Comparison of ENCODE assay signal across 14 cellular contexts in the genomic region with DNA sequence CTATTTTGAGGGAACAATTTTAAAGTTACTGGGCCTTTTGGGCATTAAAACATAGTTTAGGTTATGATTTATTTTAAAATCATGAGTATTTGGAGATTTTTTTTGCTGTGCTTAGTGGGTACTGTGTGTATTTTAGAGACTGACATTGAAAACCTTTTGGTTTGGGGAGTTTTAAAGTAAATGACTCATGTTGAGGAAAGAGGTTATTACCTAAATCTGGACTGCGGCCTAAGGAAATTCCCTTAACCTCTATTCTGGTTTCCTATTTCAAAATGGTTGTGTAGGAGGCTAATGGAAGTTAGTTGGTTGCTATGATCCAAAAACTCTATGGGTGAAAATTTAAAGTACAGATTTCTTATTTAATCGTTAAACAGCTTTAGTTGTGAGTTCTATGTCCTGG. TPM values are rescaled to one million over a fixed set of nuclear protein-coding genes. Genes with fewer than 3 reads are reported as not detected.
A peak's percentile ranks its signal among the peaks of the same experiment; 100 is the strongest.
DNase-seq lines count a peak whose midpoint lies in the region; ATAC-seq and TF ChIP-seq lines count a peak whose summit lies in the region.
"Had no signal": no experiment of that assay in that cellular context is flagged by ENCODE, and none has a peak within 500 bp of the region (broad histone marks: within the 10 kb centered on the region; RNA-seq: fewer than 3 reads in every experiment).

No MANE protein-coding gene starts in this region.

- H3K4me3 ChIP-seq in mammary epithelial cell (replicated peaks in 1 of 3; ENCODE audit: insufficient read depth in 1 of 3, low read depth in 2 of 3, low read length in 3 of 3) (no peak overlapping the region), GM23338 (no peak overlapping the region)
- H3K4me3 ChIP-seq: esophagus squamous epithelium had no signal

- H3K36me3 ChIP-seq in mammary epithelial cell (ENCODE audit: insufficient read depth, low read length) (no peaks in the 10 kb centered on the region), GM23338 (ENCODE audit: insufficient read depth) (no peaks in the 10 kb centered on the region)
- H3K36me3 ChIP-seq: esophagus squamous epithelium had no signal

- no peak overlapping the region for H3K9ac ChIP-seq in mammary epithelial cell (ENCODE audit: insufficient read depth, low read length)

- no peaks in the 10 kb centered on the region for H4K20me1 ChIP-seq in mammary epithelial cell (ENCODE audit: insufficient read depth, low read length)
- no peaks in the 10 kb centered on the region for H4K20me1 ChIP-seq in GM23338 (replicated peaks; ENCODE audit: insufficient read depth)

- no peak overlapping the region for H3K27ac Mint-ChIP-seq in stimulated activated memory B cell treated with anti-CD40 and anti-IgM and Interleukin-4, amounts not matched to agents 10 μg/mL and 1 μg/mL and 100 μg/mL, for 72 hours
- H3K27ac Mint-ChIP-seq in WTC11 (no peak overlapping the region), GM23338 (no peak overlapping the region)
- H3K27ac Mint-ChIP-seq: activated CD4-positive, alpha-beta T cell treated with anti-CD3 and anti-CD28 coated beads for 36 hours; activated naive CD8-positive, alpha-beta T cell; IgD-negative memory B cell had no signal

- no peaks in the 10 kb centered on the region for H3K36me3 Mint-ChIP-seq in stimulated activated memory B cell treated with anti-CD40 and anti-IgM and Interleukin-4, amounts not matched to agents 10 μg/mL and 1 μg/mL and 100 μg/mL, for 72 hours
- no peaks in the 10 kb centered on the region for H3K36me3 Mint-ChIP-seq in activated T-cell treated with anti-CD3 and anti-CD28 coated beads, Interleukin-2, amount 50 U/mL, for 4 hours (ENCODE audit: insufficient read depth)
- H3K36me3 Mint-ChIP-seq in WTC11 (no peaks in the 10 kb centered on the region), GM23338 (ENCODE audit: low read depth) (no peaks in the 10 kb centered on the region)
- H3K36me3 Mint-ChIP-seq: IgD-negative memory B cell had no signal

- no TSS peak for BruUV-seq in mammary epithelial cell (replicated peaks; lab: Mats Ljungman, UMichigan)

- no peaks in the 10 kb centered on the region for H3K9me3 Mint-ChIP-seq in stimulated activated memory B cell treated with anti-CD40 and anti-IgM and Interleukin-4, amounts not matched to agents 10 μg/mL and 1 μg/mL and 100 μg/mL, for 72 hours
- no peaks in the 10 kb centered on the region for H3K9me3 Mint-ChIP-seq in activated T-cell treated with anti-CD3 and anti-CD28 coated beads, Interleukin-2, amount 50 U/mL, for 4 hours
- H3K9me3 Mint-ChIP-seq in WTC11 (0 out of 2 replicates have a peak, but pooled peaks cover 4% of the 10 kb centered on the region), GM23338 (no peaks in the 10 kb centered on the region)
- H3K9me3 Mint-ChIP-seq: IgD-negative memory B cell had no signal

- intact Hi-C loops in mammary epithelial cell (cut with micrococcal nuclease): no loop called here

- TF ChIP-seq CTCF in mammary epithelial cell (conservative IDR thresholded peaks at IDR 0.05 in 1 of 2, IDR thresholded peaks at IDR 0.05 in 1 of 2; ENCODE audit: extremely low read depth in 1 of 2, insufficient read depth in 1 of 2, low read depth in 1 of 2, low read length in 2 of 2) (no peak), WTC11 (IDR thresholded peaks at IDR 0.05) (no peak), GM23338 (conservative IDR thresholded peaks at IDR 0.05; ENCODE audit: low read depth in 2 of 2) (no peak)

- dilution Hi-C loops in mammary epithelial cell (cut with HindIII; ENCODE audit: low sequenced_read_pairs): no loop called here

- WGBS in mammary epithelial cell (ENCODE audit: low coverage, missing lambda C conversion rate): 32% methylated on average over 2 of the region's 2 CpGs

- no peaks in the 10 kb centered on the region for H3K4me1 ChIP-seq in mammary epithelial cell (ENCODE audit: insufficient read depth, low read length)
- no peaks in the 10 kb centered on the region for H3K4me1 ChIP-seq in GM23338 (ENCODE audit: insufficient read depth)
- H3K4me1 ChIP-seq: esophagus squamous epithelium had no signal

- peak; percentile 64 for DNase-seq in mammary epithelial cell
- no peak for DNase-seq in activated T-cell treated with anti-CD3 and anti-CD28 coated beads, Interleukin-2, amount 50 U/mL, for 4 hours
- DNase-seq in WTC11 (ENCODE audit: low spot score): no peak
- no peak for DNase-seq in GM23338 (ENCODE audit: low spot score)
- no peak for DNase-seq in NCI-H510A (lab: John Stamatoyannopoulos, UW)
- DNase-seq: activated CD4-positive, alpha-beta T cell treated with anti-CD3 and anti-CD28 coated beads for 36 hours; esophagus squamous epithelium; NCI-H2081; SIG-M5 had no signal

- ATAC-seq in GM18907 (IDR thresholded peaks at IDR 0.05; ENCODE audit: unreplicated experiment) (peak; percentile 82), HG02885 (IDR thresholded peaks at IDR 0.05; ENCODE audit: poor library complexity, unreplicated experiment) (peak; percentile 72), WTC11 (no peak), GM23338 (no peak)
- peak; percentile 45 for ATAC-seq in stimulated activated memory B cell treated with anti-CD40 and anti-IgM and Interleukin-4, amounts not matched to agents 10 μg/mL and 1 μg/mL and 100 μg/mL, for 72 hours
- no peak for ATAC-seq in activated T-cell treated with anti-CD3 and anti-CD28 coated beads, Interleukin-2, amount 50 U/mL, for 4 hours
- ATAC-seq: activated CD4-positive, alpha-beta T cell treated with anti-CD3 and anti-CD28 coated beads for 36 hours had no signal

- H3K9me3 ChIP-seq in mammary epithelial cell (replicated peaks; ENCODE audit: insufficient read depth, low read length): no peaks in the 10 kb centered on the region
- H3K9me3 ChIP-seq: esophagus squamous epithelium had no signal

- H3K9me2 ChIP-seq in GM23338 (ENCODE audit: insufficient read depth): no peaks in the 10 kb centered on the region

- in situ Hi-C loops in mammary epithelial cell (cut with MboI; ENCODE audit: low sequenced_read_pairs in 2 of 2): no loop called here

- H3K27ac ChIP-seq in mammary epithelial cell (ENCODE audit: insufficient read depth, low read depth, low read length) (no peak overlapping the region), GM23338 (ENCODE audit: low read depth) (no peak overlapping the region)
- H3K27ac ChIP-seq: esophagus squamous epithelium had no signal

- H3F3A ChIP-seq in GM23338 (replicated peaks; ENCODE audit: low read depth): no peaks in the 10 kb centered on the region

- no peak overlapping the region for H3K4me2 ChIP-seq in mammary epithelial cell (ENCODE audit: insufficient read depth, low read depth, low read length)
- no peak overlapping the region for H3K4me2 ChIP-seq in GM23338

- CTCF ChIA-PET in mammary epithelial cell (lab: Charles Lee; ENCODE audit: low non-redundant PET): no interaction called here
- CTCF ChIA-PET in WTC11 (lab: Charles Lee): no interaction called here

- H3K27me3 Mint-ChIP-seq in stimulated activated memory B cell treated with anti-CD40 and anti-IgM and Interleukin-4, amounts not matched to agents 10 μg/mL and 1 μg/mL and 100 μg/mL, for 72 hours: peaks cover 5% of the 10 kb centered on the region
- peaks cover 4% of the 10 kb centered on the region for H3K27me3 Mint-ChIP-seq in activated T-cell treated with anti-CD3 and anti-CD28 coated beads, Interleukin-2, amount 50 U/mL, for 4 hours (ENCODE audit: low read depth)
- H3K27me3 Mint-ChIP-seq in WTC11 (ENCODE audit: low read depth) (no peaks in the 10 kb centered on the region), GM23338 (ENCODE audit: insufficient read depth, low read depth, poor library complexity) (no peaks in the 10 kb centered on the region)
- H3K27me3 Mint-ChIP-seq: IgD-negative memory B cell had no signal

- H3K27me3 ChIP-seq in mammary epithelial cell (ENCODE audit: insufficient read depth, low read length): no peaks in the 10 kb centered on the region
- H3K27me3 ChIP-seq in GM23338 (ENCODE audit: insufficient read depth): no peaks in the 10 kb centered on the region
- H3K27me3 ChIP-seq: esophagus squamous epithelium had no signal

- H3K4me1 Mint-ChIP-seq in stimulated activated memory B cell treated with anti-CD40 and anti-IgM and Interleukin-4, amounts not matched to agents 10 μg/mL and 1 μg/mL and 100 μg/mL, for 72 hours: no peaks in the 10 kb centered on the region
- H3K4me1 Mint-ChIP-seq in activated T-cell treated with anti-CD3 and anti-CD28 coated beads, Interleukin-2, amount 50 U/mL, for 4 hours (ENCODE audit: low read depth): no peaks in the 10 kb centered on the region
- H3K4me1 Mint-ChIP-seq in WTC11: peaks cover 4% of the 10 kb centered on the region
- no peaks in the 10 kb centered on the region for H3K4me1 Mint-ChIP-seq in GM23338
- H3K4me1 Mint-ChIP-seq: activated CD4-positive, alpha-beta T cell treated with anti-CD3 and anti-CD28 coated beads for 36 hours had no signal

- POLR2A ChIA-PET in WTC11 (lab: Charles Lee): no interaction called here

- H3K79me2 ChIP-seq in mammary epithelial cell (ENCODE audit: insufficient read depth, low read length) (no peaks in the 10 kb centered on the region), GM23338 (replicated peaks; ENCODE audit: insufficient read depth) (no peaks in the 10 kb centered on the region)

- no peak overlapping the region for H3K4me3 Mint-ChIP-seq in stimulated activated memory B cell treated with anti-CD40 and anti-IgM and Interleukin-4, amounts not matched to agents 10 μg/mL and 1 μg/mL and 100 μg/mL, for 72 hours
- no peak overlapping the region for H3K4me3 Mint-ChIP-seq in activated T-cell treated with anti-CD3 and anti-CD28 coated beads, Interleukin-2, amount 50 U/mL, for 4 hours
- H3K4me3 Mint-ChIP-seq in WTC11 (no peak overlapping the region), GM23338 (no peak overlapping the region)
- H3K4me3 Mint-ChIP-seq: activated CD4-positive, alpha-beta T cell treated with anti-CD3 and anti-CD28 coated beads for 36 hours; activated naive CD8-positive, alpha-beta T cell; IgD-negative memory B cell had no signal

- H2AFZ ChIP-seq in mammary epithelial cell (ENCODE audit: low read depth, low read length) (peak overlapping the region; percentile 5), GM23338 (no peak overlapping the region)

TF ChIP-seq in WTC11, 78 proteins besides CTCF, POLR2A, EP300 and RAD21 (continues in another document):
- TF ChIP-seq EMX1 (CRISPR knock-in tag; IDR thresholded peaks at IDR 0.05) (no peak), NFATC4 (CRISPR knock-in tag; IDR thresholded peaks at IDR 0.05) (no peak), IRF2 (CRISPR knock-in tag; IDR thresholded peaks at IDR 0.05; ENCODE audit: borderline replicate concordance, low read depth) (no peak), ATF1 (CRISPR knock-in tag; IDR thresholded peaks at IDR 0.05) (no peak)

RNA-seq across cellular contexts. Expression of gene DPH6, which starts 57.3 kb away (rescaled TPM):
- total RNA-seq in mammary epithelial cell: 10 to 100 TPM; 16.3 to 17.0 TPM
- 14.8 TPM for polyA plus RNA-seq in mammary epithelial cell
- 23.2 TPM for polyA minus RNA-seq in mammary epithelial cell
- total RNA-seq in activated T-cell treated with anti-CD3 and anti-CD28 coated beads, Interleukin-2, amount 50 U/mL, for 4 hours: 10 to 100 TPM; 11.9 to 17.2 (median 12.5) TPM
- total RNA-seq in WTC11 (2021): 30.4 to 32.7 TPM (median 31.7 TPM) in 3 replicates
- 37.9 and 44.5 TPM in 2 replicates for total RNA-seq in GM23338 (2014; rRNA removed; shearing (Covaris generic))
- polyA plus RNA-seq in GM23338 (2016; fragmentation: Nextera tagmentation; extraction: Ambion mirVana): 42.4 and 46.9 TPM in 2 replicates

Comparison
In these comparisons a context has a peak if more than half of its experiments do, and no peak if none do; other contexts are left out.
1. ATAC-seq: peak in GM18907 (single experiment), HG02885 (single experiment) and stimulated activated memory B cell treated with anti-CD40 and anti-IgM and Interleukin-4, amounts not matched to agents 10 μg/mL and 1 μg/mL and 100 μg/mL, for 72 hours (single experiment); none in activated T-cell treated with anti-CD3 and anti-CD28 coated beads, Interleukin-2, amount 50 U/mL, for 4 hours (0 of 2), WTC11 (single experiment) and GM23338 (single experiment).